21 cellular contexts compared by ENCODE assay signal in the genomic region with DNA sequence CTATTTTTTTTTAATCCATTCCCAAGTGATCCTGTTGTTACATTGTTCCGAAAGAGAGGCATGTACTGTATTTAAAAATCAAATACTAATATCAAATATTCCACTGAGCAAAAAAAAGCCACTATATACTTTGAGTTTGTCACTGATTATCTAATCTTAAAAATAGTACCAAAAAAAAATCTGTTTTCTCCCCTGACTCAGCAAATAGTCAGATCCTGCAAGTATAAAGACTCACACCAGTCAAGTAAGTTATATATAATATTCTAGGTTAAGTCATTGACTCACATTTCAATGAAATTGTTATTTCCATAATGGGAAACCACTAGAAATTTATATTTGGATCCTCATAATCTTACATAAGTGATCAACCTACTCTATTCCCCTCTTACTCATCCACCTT.
"Had no signal": no experiment of that assay in that cellular context is flagged by ENCODE, and none has a peak within 500 bp of the region (broad histone marks: within the 10 kb centered on the region; RNA-seq: fewer than 3 reads in every experiment).

No MANE protein-coding gene starts in this region.

- H3K36me3 ChIP-seq: MG63, Peyer's patch, SJCRH30 had no signal

- ATAC-seq: Right ventricle myocardium inferior, SK-N-SH treated with all-trans-retinoic acid at 6 μM for 48 hours had no signal

- H3K27ac ChIP-seq: PC-9, Peyer's patch, SJCRH30 had no signal

- H3K4me2 ChIP-seq: PC-9 had no signal

- H3K27me3 ChIP-seq: MG63, Peyer's patch, SJCRH30 had no signal

- H3K4me1 ChIP-seq: Peyer's patch, SJCRH30 had no signal

- H3K4me3 ChIP-seq: MG63, PC-9, Peyer's patch, SJCRH30 had no signal

- H2AFZ ChIP-seq: PC-9 had no signal

- H3K9me3 ChIP-seq: MG63, Peyer's patch, SJCRH30 had no signal

- DNase-seq: Karpas-422, KG1, MG63, NCI-H1092 treated with DMSO at 0.1 percent for 48 hours, NCI-H1436, NCI-H187, NCI-H2029, NCI-H2081 treated with DMSO at 0.1 percent for 48 hours, NCI-H2171, NCI-H226, NCI-H446, NCI-H510A, NCI-H524 treated with DMSO at 0.1 percent for 48 hours, NCI-H69, NCI-H774, PC-9, Peyer's patch, SHP77 treated with DMSO at 0.1 percent for 48 hours, SJCRH30 had no signal
